ENCODE assay signal across 15 cellular contexts in genomic region chr3:43907508-43907858, GRCh38.
A peak's percentile ranks its signal among the peaks of the same experiment; 100 is the strongest.
DNase-seq lines count a peak whose midpoint lies in the region; ATAC-seq and TF ChIP-seq lines count a peak whose summit lies in the region.
"Had no signal": no experiment of that assay in that cellular context is flagged by ENCODE, and none has a peak within 500 bp of the region (broad histone marks: within the 10 kb centered on the region; RNA-seq: fewer than 3 reads in every experiment).

No MANE protein-coding gene starts in this region.

- DNase-seq in OCI-LY7 (ENCODE audit: low spot score) (peak; percentile 81), MG63 (no peak), amniotic stem cell (lab: John Stamatoyannopoulos, UW) (no peak)
- DNase-seq in activated CD4-positive, CD25-positive, alpha-beta regulatory T cell (lab: John Stamatoyannopoulos, UW), result no peak
- no peak for DNase-seq in stimulated activated CD4-positive, alpha-beta T cell treated with anti-CD3 and anti-CD28 coated beads, Interleukin-1b, Interleukin-23, amount 100 ng/mL, for 48 hours
- DNase-seq: activated CD4-positive, alpha-beta T cell treated with anti-CD3 and anti-CD28 coated beads for 1 hour; activated naive CD4-positive, alpha-beta T cell treated with anti-CD3 and anti-CD28 coated beads, Interleukin-2, amount 50 U/mL, for 16 hours; effector CD8-positive, alpha-beta T cell; hypothalamus; OCI-M1; spleen had no signal

- intact Hi-C loops in OCI-LY7 (cut with micrococcal nuclease; ENCODE audit: unreplicated experiment), result no loop called here

- H3K36me3 ChIP-seq in OCI-LY7 (ENCODE audit: insufficient read depth, low read length) (no peaks in the 10 kb centered on the region), MG63 (no peaks in the 10 kb centered on the region)
- H3K36me3 ChIP-seq: spleen had no signal

- H2AFZ ChIP-seq in OCI-LY7 (ENCODE audit: low read length), result peak overlapping the region; percentile 85; the same call in 1 of the 2 replicates

- H3K4me1 ChIP-seq in OCI-LY7 (ENCODE audit: insufficient read depth, low read length, poor library complexity, severe bottlenecking), result peaks cover 41% of the 10 kb centered on the region

- no peaks in the 10 kb centered on the region for H3K9me3 ChIP-seq in OCI-LY7 (ENCODE audit: low read length)
- H3K9me3 ChIP-seq in MG63, result no peaks in the 10 kb centered on the region
- H3K9me3 ChIP-seq: spleen had no signal

- no peak for TF ChIP-seq CTCF in OCI-LY7 (conservative IDR thresholded peaks at IDR 0.05; ENCODE audit: low read length)

- H3K4me3 ChIP-seq in OCI-LY7 (ENCODE audit: low read depth, low read length, poor library complexity, severe bottlenecking), result peak overlapping the region; percentile 29
- no peak overlapping the region for H3K4me3 ChIP-seq in MG63
- H3K4me3 ChIP-seq: spleen had no signal

- POLR2A ChIA-PET in OCI-LY7 (lab: Charles Lee), result interaction anchor here (1.1 to 1.5 kb wide), 5 partner anchors 13 to 61 kb away, joined by 3 to 10 read pairs (median 5); no protein-coding TSS in a partner anchor

- peak overlapping the region; percentile 61 for H3K27ac ChIP-seq in OCI-LY7 (ENCODE audit: low read depth, low read length, poor library complexity, severe bottlenecking)
- H3K27ac ChIP-seq: KMS-11 had no signal

- no peaks in the 10 kb centered on the region for H4K20me1 ChIP-seq in OCI-LY7 (ENCODE audit: insufficient read depth, low read length)

- peak overlapping the region; percentile 67 for H3K4me2 ChIP-seq in OCI-LY7 (ENCODE audit: low read length)
- H3K4me2 ChIP-seq: KMS-11 had no signal

- H3K27me3 ChIP-seq in MG63, result no peaks in the 10 kb centered on the region
- H3K27me3 ChIP-seq: spleen had no signal

- CTCF ChIA-PET in OCI-LY7 (lab: Charles Lee; ENCODE audit: unreplicated experiment), result interaction anchor here (1.7 kb wide), 1 partner anchor 12 kb away, joined by 4 read pairs; no protein-coding TSS in a partner anchor

- no peaks in the 10 kb centered on the region for H3K9me2 ChIP-seq in OCI-LY7 (ENCODE audit: insufficient read depth, low read length)

- H3K79me2 ChIP-seq in OCI-LY7 (ENCODE audit: insufficient read depth, low read depth, low read length), result no peaks in the 10 kb centered on the region

- no TSS peak for BruUV-seq in OCI-LY7 (replicated peaks; lab: Mats Ljungman, UMichigan)

- peak; percentile 98 for ATAC-seq in GM18502 (IDR thresholded peaks at IDR 0.05; ENCODE audit: poor library complexity, unreplicated experiment)
- peak; percentile 92 for ATAC-seq in GM21423 (IDR thresholded peaks at IDR 0.05; ENCODE audit: unreplicated experiment)
- peak; percentile 84 for ATAC-seq in HG03108 (IDR thresholded peaks at IDR 0.05; ENCODE audit: unreplicated experiment)
